ENCODE assay signal across 8 cellular contexts in the genomic region with DNA sequence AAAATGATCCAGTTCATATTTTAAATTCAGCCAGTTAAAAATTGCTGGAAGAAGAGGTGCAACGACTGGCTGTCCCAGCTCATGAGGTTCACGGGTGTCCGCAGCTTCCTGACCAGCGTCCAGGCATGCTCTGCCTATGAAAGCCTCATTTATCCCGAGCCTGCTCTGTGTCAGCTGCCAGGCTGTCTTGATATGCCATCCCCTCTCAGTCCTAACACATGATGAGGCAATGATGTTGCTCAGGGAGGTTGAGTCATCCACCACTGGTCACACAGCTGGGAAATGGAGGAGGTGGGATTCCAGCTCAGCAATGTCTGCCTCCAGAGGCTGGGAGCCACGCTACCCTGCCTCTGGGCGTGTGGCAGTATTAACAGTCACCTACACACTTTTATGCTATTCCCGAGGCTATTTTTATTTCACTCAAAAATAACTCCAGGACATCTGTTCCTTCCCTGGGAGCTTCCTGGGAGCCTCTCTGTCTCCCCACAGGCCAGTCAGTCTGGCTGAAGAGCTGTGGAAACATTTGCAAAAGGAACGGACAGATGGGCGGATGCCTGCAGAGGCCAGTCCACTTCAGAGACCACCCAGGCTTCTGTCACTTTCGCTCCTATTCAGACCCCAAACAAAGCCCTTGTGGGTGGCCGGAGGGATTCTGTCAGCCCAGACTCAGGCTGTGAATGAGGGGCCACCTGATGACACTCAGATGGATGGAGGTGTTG. TPM values are rescaled to one million over a fixed set of nuclear protein-coding genes. Genes with fewer than 3 reads are reported as not detected.
DNase-seq lines count a peak whose midpoint lies in the region; ATAC-seq and TF ChIP-seq lines count a peak whose summit lies in the region.

No MANE protein-coding gene starts in this region.

- H3K4me1 ChIP-seq in PC-9 (replicated peaks; ENCODE audit: insufficient read depth): no peaks in the 10 kb centered on the region

- no peaks in the 10 kb centered on the region for H3K79me2 ChIP-seq in PC-9 (ENCODE audit: low read depth)

- no peaks in the 10 kb centered on the region for H3K9me2 ChIP-seq in PC-9 (ENCODE audit: insufficient read depth)

- CTCF ChIA-PET in BJ (lab: Yijun Ruan, JAX): interaction anchor here (0.6 to 1.9 kb wide), 4 partner anchors 8 to 437 kb away, joined by 3 to 6 read pairs (median 4); no protein-coding TSS in a partner anchor
- CTCF ChIA-PET in PC-9 (lab: Charles Lee): no interaction called here

- H2AFZ ChIP-seq in PC-9: no peak overlapping the region

- no peak overlapping the region for H3K27ac ChIP-seq in PC-9

- TF ChIP-seq POLR2A in NB4 (IDR thresholded peaks at IDR 0.05; ENCODE audit: extremely low read depth, insufficient read length): no peak

- H3K27me3 ChIP-seq in BJ (ENCODE audit: control insufficient read depth, insufficient read depth, low read length) (no peaks in the 10 kb centered on the region; the same call in 1 of the 2 replicates), PC-9 (ENCODE audit: insufficient read depth, low read depth) (peaks cover 25% of the 10 kb centered on the region)

- intact Hi-C loops in PC-9 (cut with micrococcal nuclease; ENCODE audit: unreplicated experiment): no loop called here

- no peaks in the 10 kb centered on the region for H3K9me3 ChIP-seq in PC-9 (ENCODE audit: insufficient read depth, low read depth)

- H3K4me2 ChIP-seq in PC-9: no peak overlapping the region

- DNase-seq in BJ (ENCODE audit: low read depth): peak; percentile 32
- peak; percentile 52 for DNase-seq in NB4 (ENCODE audit: low read depth)
- peak; percentile 82 for DNase-seq in epidermal melanocyte (ENCODE audit: insufficient read length, low spot score)
- DNase-seq in myocyte (ENCODE audit: low read depth): peak; percentile 95
- DNase-seq in activated naive CD4-positive, alpha-beta T cell treated with anti-CD3 and anti-CD28 coated beads, Interleukin-2, amount 50 U/mL, for 16 hours: no peak
- no peak for DNase-seq in PC-9

- TF ChIP-seq CTCF in BJ (IDR thresholded peaks at IDR 0.05; ENCODE audit: insufficient read depth, low read depth, low read length): no peak
- TF ChIP-seq CTCF in NB4 (IDR thresholded peaks at IDR 0.05; ENCODE audit: low read depth, low read length): no peak
- no peak for TF ChIP-seq CTCF in PC-9 (conservative IDR thresholded peaks at IDR 0.05)

- no peaks in the 10 kb centered on the region for H3F3A ChIP-seq in PC-9 (ENCODE audit: insufficient read depth, low read depth)

- POLR2A ChIA-PET in BJ (lab: Charles Lee) (no interaction called here), PC-9 (lab: Charles Lee; ENCODE audit: unreplicated experiment) (no interaction called here)

- ATAC-seq in GM18511 (IDR thresholded peaks at IDR 0.05; ENCODE audit: unreplicated experiment) (no peak), GM21367 (IDR thresholded peaks at IDR 0.05; ENCODE audit: unreplicated experiment) (no peak)

- no peaks in the 10 kb centered on the region for H3K36me3 ChIP-seq in BJ (ENCODE audit: control insufficient read depth, insufficient read depth, low read length)
- no peaks in the 10 kb centered on the region for H3K36me3 ChIP-seq in PC-9 (ENCODE audit: low read depth)

- H4K20me1 ChIP-seq in PC-9 (ENCODE audit: insufficient read depth): no peaks in the 10 kb centered on the region

- H3K4me3 ChIP-seq in BJ (ENCODE audit: low read depth, low read length) (no peak overlapping the region), NB4 (ENCODE audit: low read depth, low read length) (no peak overlapping the region), PC-9 (no peak overlapping the region)

- BruUV-seq in PC-9 (replicated peaks; lab: Mats Ljungman, UMichigan): no TSS peak

RNA-seq across cellular contexts. Expression of a gene that starts 22.6 kb away (rescaled TPM):
- 0.02 and 0.15 TPM in 2 replicates for polyA plus RNA-seq in BJ (2011; rRNA removed)
- polyA minus RNA-seq in BJ (2011; rRNA and poly(A)+ RNA removed): 0.09 and 0.41 TPM in 2 replicates
- 0.29 and 0.83 TPM in 2 replicates for total RNA-seq in myocyte
- 1.4 TPM for polyA plus RNA-seq in myocyte (2012)
- total RNA-seq in PC-9 (2021): 22.9 and 28.6 TPM in 2 replicates

Comparison
In these comparisons a context has a peak if more than half of its experiments do, and no peak if none do; other contexts are left out.
1. DNase-seq: peak in BJ (single experiment), NB4 (single experiment), epidermal melanocyte (single experiment) and myocyte (single experiment); none in activated naive CD4-positive, alpha-beta T cell treated with anti-CD3 and anti-CD28 coated beads, Interleukin-2, amount 50 U/mL, for 16 hours (single experiment) and PC-9 (0 of 2).
2. RNA of a gene that starts 22.6 kb away (total RNA-seq): 22.9 to 28.6 TPM in PC-9; 0.29 to 0.83 TPM in myocyte; every median in the first group is over 10 times any median in the second.